Comparison of ENCODE assay signal across 23 cellular contexts in the genomic region with DNA sequence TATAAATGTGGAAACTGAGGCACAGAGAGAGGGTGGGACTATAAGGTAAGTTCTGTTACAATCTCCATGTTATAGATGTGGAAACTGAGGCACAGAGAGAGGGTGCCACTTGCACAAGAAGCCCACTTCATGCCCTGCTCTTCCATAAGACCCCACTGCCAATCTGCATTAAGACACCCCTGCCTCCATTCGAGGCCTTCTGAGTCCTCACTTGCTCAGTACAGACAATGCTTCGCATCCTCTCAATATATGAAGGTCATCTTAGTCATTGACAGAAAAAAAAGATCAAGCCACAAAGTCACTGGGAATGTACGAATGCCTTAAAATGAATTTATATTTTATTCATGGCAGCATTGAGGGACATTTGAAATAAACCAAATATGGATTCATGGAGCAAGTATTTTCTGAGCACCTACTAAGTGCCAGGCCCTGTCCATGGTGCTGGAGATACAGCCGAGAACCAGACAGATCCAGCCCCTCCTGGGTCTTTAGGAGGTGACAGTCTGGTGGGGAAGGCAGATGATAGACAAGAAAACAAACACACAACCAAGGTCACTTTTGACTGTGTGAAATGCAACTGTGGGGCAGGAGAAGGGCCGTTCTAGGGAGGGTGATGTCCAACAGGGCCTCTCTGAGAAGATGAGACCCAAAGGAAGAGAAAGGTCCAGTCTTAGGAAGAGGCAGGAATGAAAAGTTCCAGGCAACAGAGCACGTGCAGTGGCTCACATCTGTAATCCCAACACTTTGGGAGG.
DNase-seq lines count a peak whose midpoint lies in the region; ATAC-seq, FAIRE-seq and TF ChIP-seq lines count a peak whose summit lies in the region.
"Had no signal": no experiment of that assay in that cellular context is flagged by ENCODE, and none has a peak within 500 bp of the region (broad histone marks: within the 10 kb centered on the region; RNA-seq: fewer than 3 reads in every experiment).

No MANE protein-coding gene starts in this region.

- intact Hi-C loops in esophagus muscularis mucosa (cut with DNase I) = loop anchor here (2.0 kb wide), 1 partner anchor 71 kb away; no protein-coding TSS in a partner anchor

- TF ChIP-seq RAD21 in A549 (conservative IDR thresholded peaks at IDR 0.05 in 1 of 2, IDR thresholded peaks at IDR 0.05 in 1 of 2) = no peak

- H3K36me3 ChIP-seq in HEK293 (ENCODE audit: control insufficient read depth in 2 of 2, insufficient read depth in 1 of 2, low read length in 2 of 2) (no peaks in the 10 kb centered on the region), esophagus muscularis mucosa (no peaks in the 10 kb centered on the region), skeletal muscle tissue (ENCODE audit: control insufficient read depth in 3 of 3, insufficient read depth in 3 of 3, low read length in 3 of 3) (no peaks in the 10 kb centered on the region)
- H3K36me3 ChIP-seq: SJSA1 had no signal

- FAIRE-seq in A549 (lab: Jason Lieb, UNC) = no peak
- FAIRE-seq: GM12891 had no signal

- H3K9me3 ChIP-seq in A549 (peaks cover 31% of the 10 kb centered on the region), HEK293 (ENCODE audit: control insufficient read depth, insufficient read depth, low read depth, low read length) (no peaks in the 10 kb centered on the region), esophagus muscularis mucosa (peaks cover 0 to 6% (median 3%) of the 10 kb centered on the region in 4 donors), skeletal muscle tissue (ENCODE audit: control insufficient read depth in 3 of 3, low read length in 3 of 3) (no peaks in the 10 kb centered on the region)
- H3K9me3 ChIP-seq: SJSA1 had no signal

- H3K4me1 ChIP-seq in A549 (peaks cover 33% of the 10 kb centered on the region), HEK293 (ENCODE audit: control insufficient read depth, insufficient read depth, low read length) (no peaks in the 10 kb centered on the region), esophagus muscularis mucosa (peaks cover 28 to 57% (median 50%) of the 10 kb centered on the region in 4 donors), skeletal muscle tissue (ENCODE audit: control insufficient read depth in 3 of 3, insufficient read depth in 3 of 3, low read length in 3 of 3) (peaks cover 27 to 40% (median 30%) of the 10 kb centered on the region in 3 donors)

- CTCF ChIA-PET in A549 (lab: Yijun Ruan, JAX) (no interaction called here), HEK293 (lab: Yijun Ruan, JAX) (interaction anchor here (0.5 to 0.6 kb wide), 2 partner anchors 95 to 297 kb away, joined by 5 to 7 read pairs; no protein-coding TSS in a partner anchor)

- no peak for ATAC-seq in A549
- ATAC-seq: PC-3, T-helper 17 cell had no signal

- WGBS in A549 (ENCODE audit: missing lambda C conversion rate) = 77% methylated on average over 6 of the region's 6 CpGs
- WGBS in esophagus muscularis mucosa = 87% methylated on average over 6 of the region's 6 CpGs

- H3K4me3 ChIP-seq in A549 (no peak overlapping the region), HEK293 (ENCODE audit: low read depth, low read length) (no peak overlapping the region), esophagus muscularis mucosa (no peak overlapping the region), skeletal muscle tissue (ENCODE audit: low read length in 3 of 3) (no peak overlapping the region)
- H3K4me3 ChIP-seq: SJSA1 had no signal

- TF ChIP-seq CTCF in A549 (IDR thresholded peaks at IDR 0.05) (no peak), HEK293 (tag by site-specific recombination; IDR thresholded peaks at IDR 0.05) (no peak), esophagus muscularis mucosa (IDR thresholded peaks at IDR 0.05) (no peak)

- H3K9ac ChIP-seq in skeletal muscle tissue (ENCODE audit: low read depth in 1 of 3, low read length in 3 of 3) = no peak overlapping the region

- POLR2A ChIA-PET in A549 (lab: Yijun Ruan, JAX) = no interaction called here
- POLR2A ChIA-PET in HEK293 (lab: Yijun Ruan, JAX) = no interaction called here

- no peak for TF ChIP-seq EP300 in A549 (IDR thresholded peaks at IDR 0.05)
- TF ChIP-seq EP300 in esophagus muscularis mucosa (IDR thresholded peaks at IDR 0.05) = no peak

- no peaks in the 10 kb centered on the region for H3K27me3 ChIP-seq in esophagus muscularis mucosa
- no peaks in the 10 kb centered on the region for H3K27me3 ChIP-seq in skeletal muscle tissue (ENCODE audit: control insufficient read depth in 3 of 3, insufficient read depth in 3 of 3, low read length in 3 of 3)
- H3K27me3 ChIP-seq: SJSA1 had no signal

- H3K4me2 ChIP-seq in A549 = no peak overlapping the region

- H3K27ac ChIP-seq in A549 (peak overlapping the region; percentile 93 to 95; a peak in 4 of 6 replicates), HEK293 (ENCODE audit: extremely low read depth, low read depth, low read length) (no peak overlapping the region), esophagus muscularis mucosa (replicated peaks in 1 of 4) (peak overlapping the region; percentile 92 to 100 (median 97)), skeletal muscle tissue (ENCODE audit: low read depth, low read length) (peak overlapping the region; percentile 94)
- H3K27ac ChIP-seq: SJSA1 had no signal

- TF ChIP-seq POLR2A in A549 (IDR thresholded peaks at IDR 0.05; ENCODE audit: low read length) = no peak
- no peak for TF ChIP-seq POLR2A in esophagus muscularis mucosa (IDR thresholded peaks at IDR 0.05; ENCODE audit: low read depth)

- DNase-seq in A549 (ENCODE audit: low read depth in 1 of 2, low spot score in 1 of 2) (no peak), esophagus muscularis mucosa (ENCODE audit: extremely low spot score) (no peak), retina (no peak), HCEC 1CT (no peak), HuH-7.5 (ENCODE audit: low spot score) (no peak)
- no peak for DNase-seq in stimulated activated CD4-positive, alpha-beta T cell treated with anti-CD3 and anti-CD28 coated beads, Interleukin-12 subunit alpha, Interleukin-12 subunit beta, amount 100 ng/mL, for 4 hours
- DNase-seq: activated gamma-delta T cell; anterior cingulate cortex; CD4-positive, alpha-beta memory T cell; central memory CD4-positive, alpha-beta T cell; DMS53; effector CD4-positive, alpha-beta T cell; GOT3; kidney glomerular epithelial cell; midbrain; NCI-H2029; PC-3; stimulated activated CD4-positive, alpha-beta T cell treated with anti-CD3 and anti-CD28 coated beads, Interleukin-15, amount 100 ng/mL, for 24 hours; T-helper 17 cell had no signal

TF ChIP-seq in A549, 52 proteins besides CTCF, POLR2A, EP300 and RAD21:
- TF ChIP-seq, protein P1, sequence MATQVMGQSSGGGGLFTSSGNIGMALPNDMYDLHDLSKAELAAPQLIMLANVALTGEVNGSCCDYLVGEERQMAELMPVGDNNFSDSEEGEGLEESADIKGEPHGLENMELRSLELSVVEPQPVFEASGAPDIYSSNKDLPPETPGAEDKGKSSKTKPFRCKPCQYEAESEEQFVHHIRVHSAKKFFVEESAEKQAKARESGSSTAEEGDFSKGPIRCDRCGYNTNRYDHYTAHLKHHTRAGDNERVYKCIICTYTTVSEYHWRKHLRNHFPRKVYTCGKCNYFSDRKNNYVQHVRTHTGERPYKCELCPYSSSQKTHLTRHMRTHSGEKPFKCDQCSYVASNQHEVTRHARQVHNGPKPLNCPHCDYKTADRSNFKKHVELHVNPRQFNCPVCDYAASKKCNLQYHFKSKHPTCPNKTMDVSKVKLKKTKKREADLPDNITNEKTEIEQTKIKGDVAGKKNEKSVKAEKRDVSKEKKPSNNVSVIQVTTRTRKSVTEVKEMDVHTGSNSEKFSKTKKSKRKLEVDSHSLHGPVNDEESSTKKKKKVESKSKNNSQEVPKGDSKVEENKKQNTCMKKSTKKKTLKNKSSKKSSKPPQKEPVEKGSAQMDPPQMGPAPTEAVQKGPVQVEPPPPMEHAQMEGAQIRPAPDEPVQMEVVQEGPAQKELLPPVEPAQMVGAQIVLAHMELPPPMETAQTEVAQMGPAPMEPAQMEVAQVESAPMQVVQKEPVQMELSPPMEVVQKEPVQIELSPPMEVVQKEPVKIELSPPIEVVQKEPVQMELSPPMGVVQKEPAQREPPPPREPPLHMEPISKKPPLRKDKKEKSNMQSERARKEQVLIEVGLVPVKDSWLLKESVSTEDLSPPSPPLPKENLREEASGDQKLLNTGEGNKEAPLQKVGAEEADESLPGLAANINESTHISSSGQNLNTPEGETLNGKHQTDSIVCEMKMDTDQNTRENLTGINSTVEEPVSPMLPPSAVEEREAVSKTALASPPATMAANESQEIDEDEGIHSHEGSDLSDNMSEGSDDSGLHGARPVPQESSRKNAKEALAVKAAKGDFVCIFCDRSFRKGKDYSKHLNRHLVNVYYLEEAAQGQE (IDR thresholded peaks at IDR 0.05) = peak; percentile 84
- no peak for TF ChIP-seq EHMT2 (IDR thresholded peaks at IDR 0.05; ENCODE audit: low read depth)

TF ChIP-seq in HEK293, 187 proteins besides CTCF, POLR2A, EP300 and RAD21 (continues in another document):
- TF ChIP-seq, protein P1 (tag by site-specific recombination; IDR thresholded peaks at IDR 0.05) = peak; percentile 90
